21 cellular contexts compared by ENCODE assay signal in the genomic region with DNA sequence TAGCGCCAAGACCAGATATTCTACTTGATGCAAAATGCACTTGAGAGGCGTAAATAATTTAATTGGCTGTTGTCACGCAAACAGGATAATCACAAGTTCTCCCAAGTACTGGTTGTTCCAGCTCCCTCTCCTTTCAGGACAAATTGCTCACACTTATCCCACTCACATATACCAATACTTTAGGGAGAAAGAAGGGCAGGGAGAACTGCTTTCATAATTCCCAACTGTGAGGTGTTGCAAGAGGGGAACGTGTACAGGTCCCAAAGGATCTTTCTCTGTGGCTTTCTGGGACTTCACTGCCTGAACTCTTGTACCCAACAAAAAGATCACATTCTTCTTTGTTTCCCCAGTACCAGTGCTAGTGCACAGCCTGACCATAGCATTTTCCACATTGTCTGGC. TPM values are rescaled to one million over a fixed set of nuclear protein-coding genes. Genes with fewer than 3 reads are reported as not detected.
A peak's percentile ranks its signal among the peaks of the same experiment; 100 is the strongest.
DNase-seq lines count a peak whose midpoint lies in the region; ATAC-seq and TF ChIP-seq lines count a peak whose summit lies in the region.
"Had no signal": no experiment of that assay in that cellular context is flagged by ENCODE, and none has a peak within 500 bp of the region (broad histone marks: within the 10 kb centered on the region; RNA-seq: fewer than 3 reads in every experiment).

No MANE protein-coding gene starts in this region.

- H3K36me3 ChIP-seq in BLaER1 treated with 17β-estradiol and CSF1 and Interleukin-3, amounts not matched to agents 10 nM and 100 nM: no peaks in the 10 kb centered on the region
- no peaks in the 10 kb centered on the region for H3K36me3 ChIP-seq in RWPE2 (ENCODE audit: low read depth)
- H3K36me3 ChIP-seq in fibroblast of lung (ENCODE audit: control insufficient read depth, insufficient read depth, low read length): no peaks in the 10 kb centered on the region
- H3K36me3 ChIP-seq: adrenal gland had no signal

- peak overlapping the region in 7 of 11 experiments; percentile 43 to 86 (median 83); a peak in 12 of 22 replicates for H3K4me2 ChIP-seq in BLaER1 treated with 17β-estradiol and CSF1 and Interleukin-3, amounts not matched to agents 10 nM and 100 nM
- no peak overlapping the region for H3K4me2 ChIP-seq in fibroblast of lung (ENCODE audit: extremely low read depth, insufficient read depth, low read length)

- H3K79me2 ChIP-seq in fibroblast of lung (ENCODE audit: control insufficient read depth, insufficient read depth, low read length): no peaks in the 10 kb centered on the region

- H3K27ac Mint-ChIP-seq in glutamatergic neuron (ENCODE audit: unreplicated experiment): no peak overlapping the region
- H3K27ac Mint-ChIP-seq: activated CD8-positive, alpha-beta memory T cell treated with anti-CD3 and anti-CD28 coated beads, Interleukin-2, amount 10 ng/mL, durations not matched to agents 7 days and 5 days; nephron progenitor cell had no signal

- no peaks in the 10 kb centered on the region for H3K27me3 Mint-ChIP-seq in glutamatergic neuron (ENCODE audit: unreplicated experiment)

- H4K20me1 ChIP-seq in BLaER1 treated with 17β-estradiol and CSF1 and Interleukin-3, amounts not matched to agents 10 nM and 100 nM: no peaks in the 10 kb centered on the region
- H4K20me1 ChIP-seq in fibroblast of lung (ENCODE audit: control insufficient read depth, extremely low read depth, insufficient read depth, low read length): no peaks in the 10 kb centered on the region

- ATAC-seq in RWPE2 (ENCODE audit: low read depth): no peak
- peak; percentile 73 for ATAC-seq in sciatic nerve
- ATAC-seq: activated CD4-positive, CD25-positive, alpha-beta regulatory T cell treated with anti-CD3 and anti-CD28 coated beads, Interleukin-2, amount 50 U/mL, for 24 hours; activated CD8-positive, alpha-beta memory T cell treated with anti-CD3 and anti-CD28 coated beads, Interleukin-2, amount 10 ng/mL, durations not matched to agents 7 days and 5 days had no signal

- H3K27me3 ChIP-seq in BLaER1 treated with 17β-estradiol and CSF1 and Interleukin-3, amounts not matched to agents 10 nM and 100 nM: no peaks in the 10 kb centered on the region
- H3K27me3 ChIP-seq in RWPE2 (ENCODE audit: insufficient read depth, poor library complexity, severe bottlenecking): no peaks in the 10 kb centered on the region
- no peaks in the 10 kb centered on the region for H3K27me3 ChIP-seq in fibroblast of lung (ENCODE audit: control insufficient read depth, insufficient read depth, low read length)

- H3K27ac ChIP-seq in BLaER1 treated with 17β-estradiol and CSF1 and Interleukin-3, amounts not matched to agents 10 nM and 100 nM: peak overlapping the region in 2 of 11 experiments; percentile 0 to 57; a peak in 3 of 22 replicates
- H3K27ac ChIP-seq in RWPE2 (ENCODE audit: poor library complexity, severe bottlenecking): peak overlapping the region; percentile 99
- H3K27ac ChIP-seq in fibroblast of lung (ENCODE audit: insufficient read depth, low read length): peak overlapping the region; percentile 91

- H3K4me3 ChIP-seq in BLaER1 treated with 17β-estradiol and CSF1 and Interleukin-3, amounts not matched to agents 10 nM and 100 nM: no peak overlapping the region
- H3K4me3 ChIP-seq in RWPE2 (ENCODE audit: severe bottlenecking): no peak overlapping the region
- no peak overlapping the region for H3K4me3 ChIP-seq in fibroblast of lung (replicated peaks in 1 of 4; ENCODE audit: control extremely low read depth in 1 of 4, insufficient read depth in 1 of 4, low read depth in 3 of 4, low read length in 4 of 4)
- H3K4me3 ChIP-seq: adrenal gland had no signal

- no peaks in the 10 kb centered on the region for H3K9me3 Mint-ChIP-seq in glutamatergic neuron (ENCODE audit: unreplicated experiment)
- H3K9me3 Mint-ChIP-seq: nephron progenitor cell had no signal

- no peak overlapping the region for H3K4me3 Mint-ChIP-seq in glutamatergic neuron (ENCODE audit: unreplicated experiment)
- H3K4me3 Mint-ChIP-seq: activated CD8-positive, alpha-beta memory T cell treated with anti-CD3 and anti-CD28 coated beads, Interleukin-2, amount 10 ng/mL, durations not matched to agents 7 days and 5 days; nephron progenitor cell had no signal

- TF ChIP-seq CTCF in RWPE2 (IDR thresholded peaks at IDR 0.05; ENCODE audit: poor library complexity, severe bottlenecking): no peak
- no peak for TF ChIP-seq CTCF in fibroblast of lung (conservative IDR thresholded peaks at IDR 0.05 in 1 of 2, IDR thresholded peaks at IDR 0.05 in 1 of 2; ENCODE audit: low read depth in 1 of 2, low read length in 2 of 2)
- TF ChIP-seq CTCF in glutamatergic neuron (IDR thresholded peaks at IDR 0.05; ENCODE audit: partially characterized antibody, unreplicated experiment): no peak

- DNase-seq in RWPE2 (ENCODE audit: low spot score) (no peak), fibroblast of lung (ENCODE audit: low read depth in 2 of 2) (no peak), sciatic nerve (ENCODE audit: low spot score) (no peak), T-helper 1 cell (no peak), glutamatergic neuron (no peak), NCI-H2107 treated with DMSO at 0.1 percent for 48 hours (lab: John Stamatoyannopoulos, UW; ENCODE audit: unreplicated experiment) (no peak)
- no peak for DNase-seq in stimulated activated CD4-positive, alpha-beta T cell treated with anti-CD3 and anti-CD28 coated beads, Interleukin-15, amount 100 ng/mL, for 24 hours
- DNase-seq: activated CD8-positive, alpha-beta memory T cell treated with anti-CD3 and anti-CD28 coated beads, Interleukin-2, amount 10 ng/mL, durations not matched to agents 7 days and 5 days; adrenal gland; cerebellar nuclear complex; COR-L47; NCI-H1930; NCI-H524 treated with DMSO at 0.1 percent for 48 hours; nephron progenitor cell; SIG-M5 had no signal

- no peaks in the 10 kb centered on the region for H3K9me3 ChIP-seq in BLaER1 treated with 17β-estradiol and CSF1 and Interleukin-3, amounts not matched to agents 10 nM and 100 nM (replicated peaks in 1 of 11)
- no peaks in the 10 kb centered on the region for H3K9me3 ChIP-seq in RWPE2 (ENCODE audit: severe bottlenecking)
- H3K9me3 ChIP-seq in fibroblast of lung (ENCODE audit: control insufficient read depth, insufficient read depth, low read depth, low read length): no peaks in the 10 kb centered on the region
- H3K9me3 ChIP-seq: adrenal gland had no signal

- H2AFZ ChIP-seq in fibroblast of lung (ENCODE audit: low read length): no peak overlapping the region

- intact Hi-C loops in sciatic nerve (cut with DNase I): no loop called here

- no peaks in the 10 kb centered on the region for H3K36me3 Mint-ChIP-seq in glutamatergic neuron (ENCODE audit: unreplicated experiment)
- H3K36me3 Mint-ChIP-seq: activated CD8-positive, alpha-beta memory T cell treated with anti-CD3 and anti-CD28 coated beads, Interleukin-2, amount 10 ng/mL, durations not matched to agents 7 days and 5 days had no signal

- H3K4me1 Mint-ChIP-seq in glutamatergic neuron (ENCODE audit: low read depth, unreplicated experiment): no peaks in the 10 kb centered on the region
- H3K4me1 Mint-ChIP-seq: activated CD8-positive, alpha-beta memory T cell treated with anti-CD3 and anti-CD28 coated beads, Interleukin-2, amount 10 ng/mL, durations not matched to agents 7 days and 5 days had no signal

- H3K9ac ChIP-seq in BLaER1 treated with 17β-estradiol and CSF1 and Interleukin-3, amounts not matched to agents 10 nM and 100 nM: no peak overlapping the region
- no peak overlapping the region for H3K9ac ChIP-seq in fibroblast of lung (ENCODE audit: insufficient read depth, low read length)

- H3K4me1 ChIP-seq in BLaER1 treated with 17β-estradiol and CSF1 and Interleukin-3, amounts not matched to agents 10 nM and 100 nM: peaks cover 10 to 84% (median 41%) of the 10 kb centered on the region in 10 experiments
- H3K4me1 ChIP-seq in RWPE2 (ENCODE audit: insufficient read depth, poor library complexity, severe bottlenecking): peaks cover 59% of the 10 kb centered on the region
- peaks cover 25% of the 10 kb centered on the region for H3K4me1 ChIP-seq in fibroblast of lung (ENCODE audit: control insufficient read depth, extremely low read depth, insufficient read depth, low read length)

RNA-seq across cellular contexts. Expression of a gene that starts 21.5 kb away (rescaled TPM):
- total RNA-seq in fibroblast of lung (270 and 398 TPM in 2 replicates), sciatic nerve (232 TPM), glutamatergic neuron (ENCODE audit: unreplicated experiment) (2.3 TPM)
- polyA plus RNA-seq in fibroblast of lung: 525 and 889 TPM in 2 replicates
- polyA plus RNA-seq in fibroblast of lung (2012): 631 and 968 TPM in 2 replicates
- polyA minus RNA-seq in fibroblast of lung (ENCODE audit: low replicate concordance): 379 and 787 TPM in 2 replicates

RNA-seq across cellular contexts. Expression of a gene that starts 52.5 kb away (rescaled TPM):
- total RNA-seq in fibroblast of lung (not detected in 2 replicates), sciatic nerve (not detected), glutamatergic neuron (ENCODE audit: unreplicated experiment) (not detected)
- polyA plus RNA-seq in fibroblast of lung: not detected in 2 replicates
- not detected in 2 replicates for polyA plus RNA-seq in fibroblast of lung (2012)
- polyA minus RNA-seq in fibroblast of lung (ENCODE audit: low replicate concordance): not detected in 2 replicates
- total RNA-seq: activated CD8-positive, alpha-beta memory T cell treated with anti-CD3 and anti-CD28 coated beads, Interleukin-2, amount 10 ng/mL, durations not matched to agents 7 days and 5 days; adrenal gland; frontal cortex; lower leg skin; pulmonary artery endothelial cell; T-helper 2 cell treated with Interferon-gamma antibody and Interleukin-4, amounts not matched to agents 100 ng/mL and 5 ng/mL, for 36 hours had no signal
- polyA plus RNA-seq: adrenal gland had no signal

Comparison
In these comparisons a context has a peak if more than half of its experiments do, and no peak if none do; other contexts are left out.
1. RNA of a gene that starts 21.5 kb away (total RNA-seq): 270 to 398 TPM in fibroblast of lung and 232 TPM in sciatic nerve (single experiment); 2.3 TPM in glutamatergic neuron (single experiment); every median in the first group is over 10 times any median in the second.